In genomic region chr1:224168859-224169380, GRCh38 we compare ENCODE assay signal across 9 cellular contexts. TPM values are rescaled to one million over a fixed set of nuclear protein-coding genes. Genes with fewer than 3 reads are reported as not detected.
A peak's percentile ranks its signal among the peaks of the same experiment; 100 is the strongest.
DNase-seq lines count a peak whose midpoint lies in the region; ATAC-seq and TF ChIP-seq lines count a peak whose summit lies in the region.
"Had no signal": no experiment of that assay in that cellular context is flagged by ENCODE, and none has a peak within 500 bp of the region (broad histone marks: within the 10 kb centered on the region; RNA-seq: fewer than 3 reads in every experiment).

No MANE protein-coding gene starts in this region.

- no peaks in the 10 kb centered on the region for H4K20me1 ChIP-seq in OCI-LY3 (ENCODE audit: insufficient read depth, low read length)

- TF ChIP-seq CTCF in OCI-LY3 (IDR thresholded peaks at IDR 0.05; ENCODE audit: low read depth, low read length) (no peak), omental fat pad (IDR thresholded peaks at IDR 0.05) (no peak)

- H2AFZ ChIP-seq in OCI-LY3 (ENCODE audit: low read depth, low read length): no peak overlapping the region

- no peaks in the 10 kb centered on the region for H3K36me3 ChIP-seq in OCI-LY3 (replicated peaks; ENCODE audit: low read depth, low read length)
- H3K36me3 ChIP-seq: cardiac muscle cell had no signal

- peak overlapping the region; percentile 25 for H3K27ac ChIP-seq in OCI-LY3 (ENCODE audit: low read length)
- H3K27ac ChIP-seq: cardiac muscle cell had no signal

- H3K4me3 ChIP-seq in OCI-LY3 (ENCODE audit: low read length): peak overlapping the region; percentile 71
- H3K4me3 ChIP-seq: cardiac muscle cell had no signal

- H3K27me3 ChIP-seq in OCI-LY3 (ENCODE audit: low read depth, low read length): peaks cover 26% of the 10 kb centered on the region
- H3K27me3 ChIP-seq: cardiac muscle cell had no signal

- no peaks in the 10 kb centered on the region for H3K79me2 ChIP-seq in OCI-LY3 (ENCODE audit: low read length)

- peak overlapping the region; percentile 9 for H3K9ac ChIP-seq in OCI-LY3 (ENCODE audit: low read length)

- peak; percentile 88 for ATAC-seq in HG02885 (IDR thresholded peaks at IDR 0.05; ENCODE audit: poor library complexity, unreplicated experiment)
- peak; percentile 57 for ATAC-seq in omental fat pad (ENCODE audit: low FRiP score)

- DNase-seq in stimulated activated CD4-positive, alpha-beta T cell treated with anti-CD3 and anti-CD28 coated beads, Interleukin-4, amount 100 ng/mL, for 24 hours: peak; percentile 38
- DNase-seq in stimulated activated CD4-positive, alpha-beta T cell treated with anti-CD3 and anti-CD28 coated beads, Interleukin-4, amount 100 ng/mL, for 4 hours: no peak
- DNase-seq in dermis microvascular lymphatic vessel endothelial cell (ENCODE audit: low read depth in 2 of 2) (peak; percentile 79 to 92), omental fat pad (ENCODE audit: low spot score) (no peak), NCI-H2081 (lab: John Stamatoyannopoulos, UW) (no peak), erythroblast (lab: John Stamatoyannopoulos, UW) (no peak)

- peak overlapping the region; percentile 88 for H3K4me2 ChIP-seq in OCI-LY3 (ENCODE audit: low read length)

- H3K4me1 ChIP-seq in OCI-LY3 (ENCODE audit: low read length): peaks cover 28% of the 10 kb centered on the region

- H3K9me3 ChIP-seq in OCI-LY3 (ENCODE audit: insufficient read depth, low read length): no peaks in the 10 kb centered on the region

- TF ChIP-seq POLR2A in erythroblast (IDR thresholded peaks at IDR 0.05; ENCODE audit: low read length): no peak

RNA-seq across cellular contexts. Expression of gene DEGS1, which starts 14.1 kb away (rescaled TPM):
- 86.3 and 137 TPM in 2 replicates for total RNA-seq in dermis microvascular lymphatic vessel endothelial cell
- total RNA-seq in omental fat pad: 100 to 1,000 TPM in 2 of 4 donors, 10 to 100 TPM in 2; 73.5 to 178 (median 120) TPM

RNA-seq across cellular contexts. Expression of gene FBXO28, which starts 55.0 kb away (rescaled TPM):
- total RNA-seq in dermis microvascular lymphatic vessel endothelial cell: 65.7 and 92.0 TPM in 2 replicates
- 10 to 100 TPM; 24.9 to 32.7 (median 27.6) TPM for total RNA-seq in omental fat pad

Comparison
In these comparisons a context has a peak if more than half of its experiments do, and no peak if none do; other contexts are left out.
1. DNase-seq: peak in stimulated activated CD4-positive, alpha-beta T cell treated with anti-CD3 and anti-CD28 coated beads, Interleukin-4, amount 100 ng/mL, for 24 hours (single experiment) and dermis microvascular lymphatic vessel endothelial cell (2 of 2); none in stimulated activated CD4-positive, alpha-beta T cell treated with anti-CD3 and anti-CD28 coated beads, Interleukin-4, amount 100 ng/mL, for 4 hours (0 of 2), omental fat pad (single experiment), NCI-H2081 (0 of 2) and erythroblast (0 of 2).